ENCODE assay signal across 2 cellular contexts in genomic region chr4:82562553-82562854, GRCh38.
TF ChIP-seq lines count a peak whose summit lies in the region.

No MANE protein-coding gene starts in this region.

TF ChIP-seq in A549, 52 proteins besides CTCF, POLR2A, EP300 and RAD21 (continued from another document):
- no peak for TF ChIP-seq MAX (IDR thresholded peaks at IDR 0.05)
- no peak for TF ChIP-seq CBX2 (IDR thresholded peaks at IDR 0.05; ENCODE audit: borderline replicate concordance, low read depth)
- no peak for TF ChIP-seq BCL3 (IDR thresholded peaks at IDR 0.05)
- TF ChIP-seq HDAC2 (IDR thresholded peaks at IDR 0.05), result no peak
- no peak for TF ChIP-seq FOSB (CRISPR knock-in tag; IDR thresholded peaks at IDR 0.05)
- TF ChIP-seq HOXA7 (CRISPR knock-in tag; IDR thresholded peaks at IDR 0.05), result no peak
- TF ChIP-seq ZSCAN20 (CRISPR knock-in tag; IDR thresholded peaks at IDR 0.05), result no peak
- no peak for TF ChIP-seq E2F6 (IDR thresholded peaks at IDR 0.05; ENCODE audit: borderline replicate concordance, low read depth)

TF ChIP-seq in GM23338, 12 proteins besides CTCF, POLR2A, EP300 and RAD21 (continued from another document):
- TF ChIP-seq REST (IDR thresholded peaks at IDR 0.05; ENCODE audit: unreplicated experiment), result no peak
- no peak for TF ChIP-seq ETS1 (IDR thresholded peaks at IDR 0.05)
- TF ChIP-seq JUNB (IDR thresholded peaks at IDR 0.05; ENCODE audit: unreplicated experiment), result no peak
- TF ChIP-seq STAT1 (IDR thresholded peaks at IDR 0.05; ENCODE audit: unreplicated experiment), result no peak
- TF ChIP-seq EZH2phosphoT487 (IDR thresholded peaks at IDR 0.05; ENCODE audit: unreplicated experiment), result no peak
- TF ChIP-seq POLR2AphosphoS5 (IDR thresholded peaks at IDR 0.05; ENCODE audit: low read depth), result no peak
- TF ChIP-seq EZH2 (IDR thresholded peaks at IDR 0.05; ENCODE audit: low read depth, unreplicated experiment), result no peak
